ENCODE assay signal across 8 cellular contexts in genomic region chr19:15631817-15632216, GRCh38. TPM values are rescaled to one million over a fixed set of nuclear protein-coding genes. Genes with fewer than 3 reads are reported as not detected.
DNase-seq lines count a peak whose midpoint lies in the region; ATAC-seq and TF ChIP-seq lines count a peak whose summit lies in the region.

No MANE protein-coding gene starts in this region.

- H3K9ac ChIP-seq in OCI-LY3 (ENCODE audit: low read length) (no peak overlapping the region), colonic mucosa (ENCODE audit: low read depth in 2 of 2, low read length in 2 of 2) (no peak overlapping the region)

- DNase-seq in left cardiac atrium, result peak; percentile 38
- no peak for DNase-seq in Right ventricle myocardium inferior (ENCODE audit: missing footprints)
- DNase-seq in chondrocyte (ENCODE audit: low spot score), result no peak
- peak; percentile 43 for DNase-seq in testis
- DNase-seq in colonic mucosa, result no peak
- DNase-seq in caudate nucleus (lab: John Stamatoyannopoulos, UW), result no peak

- no peak overlapping the region for H3K27ac ChIP-seq in OCI-LY3 (ENCODE audit: low read length)
- no peak overlapping the region for H3K27ac ChIP-seq in testis
- no peak overlapping the region for H3K27ac ChIP-seq in colonic mucosa
- no peak overlapping the region for H3K27ac ChIP-seq in caudate nucleus (ENCODE audit: low read depth, low read length)

- H3K36me3 ChIP-seq in OCI-LY3 (replicated peaks; ENCODE audit: low read depth, low read length), result no peaks in the 10 kb centered on the region
- H3K36me3 ChIP-seq in testis (ENCODE audit: low read depth, missing control alignments), result no peaks in the 10 kb centered on the region
- no peaks in the 10 kb centered on the region for H3K36me3 ChIP-seq in colonic mucosa

- H2AFZ ChIP-seq in OCI-LY3 (ENCODE audit: low read depth, low read length), result no peak overlapping the region

- no peak overlapping the region for H3K4me3 ChIP-seq in OCI-LY3 (ENCODE audit: low read length)
- H3K4me3 ChIP-seq in testis, result no peak overlapping the region
- H3K4me3 ChIP-seq in colonic mucosa, result no peak overlapping the region

- TF ChIP-seq POLR2A in testis (IDR thresholded peaks at IDR 0.05), result no peak

- no peak overlapping the region for H3K27ac Mint-ChIP-seq in chondrocyte (ENCODE audit: unreplicated experiment)

- 0 to 1% methylated on average over 7 to 9 of the region's 9 CpGs for WGBS in testis, 2 donors

- H3K4me2 ChIP-seq in OCI-LY3 (ENCODE audit: low read length), result no peak overlapping the region

- H3K27me3 Mint-ChIP-seq in chondrocyte (ENCODE audit: low read depth), result peaks cover 3% of the 10 kb centered on the region

- H3K79me2 ChIP-seq in OCI-LY3 (ENCODE audit: low read length), result no peaks in the 10 kb centered on the region

- H3K27me3 ChIP-seq in OCI-LY3 (ENCODE audit: low read depth, low read length) (peaks cover 6% of the 10 kb centered on the region; the same call in 1 of the 2 replicates), testis (no peaks in the 10 kb centered on the region), colonic mucosa (no peaks in the 10 kb centered on the region)

- peaks cover 19% of the 10 kb centered on the region for H3K9me3 Mint-ChIP-seq in chondrocyte (ENCODE audit: low read depth)

- H4K20me1 ChIP-seq in OCI-LY3 (ENCODE audit: insufficient read depth, low read length), result no peaks in the 10 kb centered on the region

- no peaks in the 10 kb centered on the region for H3K4me1 Mint-ChIP-seq in chondrocyte (ENCODE audit: low read depth)

- ATAC-seq in left cardiac atrium (peak in 1 of 2 donors; percentile 23), Right ventricle myocardium inferior (no peak), HG03342 (IDR thresholded peaks at IDR 0.05; ENCODE audit: unreplicated experiment) (no peak)

- intact Hi-C loops in left cardiac atrium (cut with DNase I) (loop anchor here in 1 of 2 donors (10.0 kb wide), 1 partner anchor 183 kb away; the partner anchor contains the start of gene OR10H1), Right ventricle myocardium inferior (cut with DNase I) (loop anchor here (5.0 kb wide), 1 partner anchor 125 kb away; no protein-coding TSS in a partner anchor), testis (cut with DNase I; ENCODE audit: low total_unique reads) (loop anchor here (10.0 kb wide), 1 partner anchor 243 kb away; no protein-coding TSS in a partner anchor), colonic mucosa (cut with DNase I) (no loop called here)

- H3K9me3 ChIP-seq in OCI-LY3 (ENCODE audit: insufficient read depth, low read length), result no peaks in the 10 kb centered on the region
- no peaks in the 10 kb centered on the region for H3K9me3 ChIP-seq in testis
- H3K9me3 ChIP-seq in colonic mucosa, result no peaks in the 10 kb centered on the region

- no peak overlapping the region for H3K4me3 Mint-ChIP-seq in chondrocyte (ENCODE audit: unreplicated experiment)

- TF ChIP-seq CTCF in OCI-LY3 (IDR thresholded peaks at IDR 0.05; ENCODE audit: low read depth, low read length), result 0 out of 2 replicates have a peak, but pooled peaks have one; percentile 6
- peak; percentile 57 for TF ChIP-seq CTCF in chondrocyte (IDR thresholded peaks at IDR 0.05)
- TF ChIP-seq CTCF in testis (IDR thresholded peaks at IDR 0.05), result peak in 1 of 3 experiments; percentile 11
- no peak for TF ChIP-seq CTCF in colonic mucosa (IDR thresholded peaks at IDR 0.05)

- H3K4me1 ChIP-seq in OCI-LY3 (ENCODE audit: low read length) (peaks cover 3% of the 10 kb centered on the region; the same call in 1 of the 2 replicates), testis (no peaks in the 10 kb centered on the region), colonic mucosa (no peaks in the 10 kb centered on the region)

- no peaks in the 10 kb centered on the region for H3K36me3 Mint-ChIP-seq in chondrocyte (ENCODE audit: low read depth)

RNA-seq across cellular contexts. Expression of gene CYP4F3, which starts 8.9 kb away (rescaled TPM):
- under 1 TPM; 0.24 to 0.62 TPM for total RNA-seq in left cardiac atrium
- total RNA-seq in Right ventricle myocardium inferior, result not detected
- not detected in 3 replicates for total RNA-seq in chondrocyte
- total RNA-seq in testis, result 1 to 10 TPM in 1 of 2 donors, under 1 TPM in 1; 0.74 to 1.0 TPM
- polyA plus RNA-seq in testis (ENCODE audit: insufficient read depth, low read depth, low replicate concordance), result 1.4 TPM
- 1 to 10 TPM; 7.8 to 8.3 TPM for total RNA-seq in colonic mucosa

RNA-seq across cellular contexts. Expression of gene CYP4F8, which starts 16.8 kb away (rescaled TPM):
- not detected for total RNA-seq in left cardiac atrium
- total RNA-seq in Right ventricle myocardium inferior, result not detected
- not detected in 3 replicates for total RNA-seq in chondrocyte
- under 1 TPM; 0.31 to 0.71 TPM for total RNA-seq in testis
- polyA plus RNA-seq in testis (ENCODE audit: insufficient read depth, low read depth, low replicate concordance), result 0.17 TPM
- not detected for total RNA-seq in colonic mucosa

RNA-seq across cellular contexts. Expression of gene CYP4F12, which starts 41.1 kb away (rescaled TPM):
- total RNA-seq in left cardiac atrium (1 to 10 TPM; 2.2 to 5.7 TPM), Right ventricle myocardium inferior (5.8 TPM), chondrocyte (not detected in 3 replicates), testis (1 to 10 TPM; 4.2 to 7.2 TPM), colonic mucosa (10 to 100 TPM; 82.1 to 87.0 TPM)
- 1.2 TPM for polyA plus RNA-seq in testis (ENCODE audit: insufficient read depth, low read depth, low replicate concordance)

Comparison
In these comparisons a context has a peak if more than half of its experiments do, and no peak if none do; other contexts are left out.
1. DNase-seq: peak in left cardiac atrium (single experiment) and testis (single experiment); none in Right ventricle myocardium inferior (single experiment), chondrocyte (single experiment), colonic mucosa (single experiment) and caudate nucleus (0 of 61).
2. RNA of gene CYP4F12, which starts 41.1 kb away (total RNA-seq): 82.1 to 87.0 TPM in colonic mucosa; 4.2 to 7.2 TPM in testis, 5.8 TPM in Right ventricle myocardium inferior (single experiment), 2.2 to 5.7 TPM in left cardiac atrium and not detected in chondrocyte; every median in the first group is over 10 times any median in the second.